In genomic region chr20:38870733-38871559, GRCh38 we compare ENCODE assay signal across 10 cellular contexts.
DNase-seq lines count a peak whose midpoint lies in the region; ATAC-seq lines count a peak whose summit lies in the region.
"Had no signal": no experiment of that assay in that cellular context is flagged by ENCODE, and none has a peak within 500 bp of the region (broad histone marks: within the 10 kb centered on the region; RNA-seq: fewer than 3 reads in every experiment).

No MANE protein-coding gene starts in this region.

- no peaks in the 10 kb centered on the region for H3K36me3 ChIP-seq in BLaER1 treated with 17β-estradiol and CSF1 and Interleukin-3, amounts not matched to agents 10 nM and 100 nM
- H3K36me3 ChIP-seq: gastrocnemius medialis had no signal

- no peak overlapping the region for H3K4me3 ChIP-seq in BLaER1 treated with 17β-estradiol and CSF1 and Interleukin-3, amounts not matched to agents 10 nM and 100 nM
- H3K4me3 ChIP-seq: gastrocnemius medialis, skin epidermis had no signal

- H3K9me3 ChIP-seq in BLaER1 treated with 17β-estradiol and CSF1 and Interleukin-3, amounts not matched to agents 10 nM and 100 nM (replicated peaks in 1 of 11) = peaks cover 0 to 7% (median 6%) of the 10 kb centered on the region in 11 experiments; a peak in 10 of 22 replicates
- H3K9me3 ChIP-seq: gastrocnemius medialis had no signal

- no peak overlapping the region for H3K9ac ChIP-seq in BLaER1 treated with 17β-estradiol and CSF1 and Interleukin-3, amounts not matched to agents 10 nM and 100 nM

- peak overlapping the region in 2 of 11 experiments; percentile 10 to 12; a peak in 1 of 22 replicates for H3K27ac ChIP-seq in BLaER1 treated with 17β-estradiol and CSF1 and Interleukin-3, amounts not matched to agents 10 nM and 100 nM
- H3K27ac ChIP-seq: gastrocnemius medialis had no signal

- peak overlapping the region in 9 of 11 experiments; percentile 8 to 51 (median 40); a peak in 15 of 22 replicates for H3K4me2 ChIP-seq in BLaER1 treated with 17β-estradiol and CSF1 and Interleukin-3, amounts not matched to agents 10 nM and 100 nM

- H3K4me1 ChIP-seq in BLaER1 treated with 17β-estradiol and CSF1 and Interleukin-3, amounts not matched to agents 10 nM and 100 nM = peaks cover 48 to 82% (median 71%) of the 10 kb centered on the region in 10 experiments

- peak; percentile 72 for DNase-seq in LoVo (ENCODE audit: low spot score)
- DNase-seq in activated T-helper 1 cell treated with Interleukin-2 at 50 U/mL for 16 hours (ENCODE audit: low read depth) = peak; percentile 18
- DNase-seq in left kidney (ENCODE audit: low read depth, low spot score) = peak; percentile 18
- no peak for DNase-seq in SIG-M5 (lab: John Stamatoyannopoulos, UW)
- DNase-seq in DMS79 treated with DMSO at 0.1 percent for 48 hours (lab: John Stamatoyannopoulos, UW) = no peak
- DNase-seq in HUDEP-2 (lab: John Stamatoyannopoulos, UW; ENCODE audit: unreplicated experiment in 76 of 76) = no peak
- DNase-seq: gastrocnemius medialis had no signal

- no peak for ATAC-seq in HG03457 (IDR thresholded peaks at IDR 0.05; ENCODE audit: unreplicated experiment)

- no peaks in the 10 kb centered on the region for H4K20me1 ChIP-seq in BLaER1 treated with 17β-estradiol and CSF1 and Interleukin-3, amounts not matched to agents 10 nM and 100 nM

- H3K27me3 ChIP-seq in BLaER1 treated with 17β-estradiol and CSF1 and Interleukin-3, amounts not matched to agents 10 nM and 100 nM = no peaks in the 10 kb centered on the region

Comparison
In these comparisons a context has a peak if more than half of its experiments do, and no peak if none do; other contexts are left out.
1. DNase-seq: peak in LoVo (single experiment), activated T-helper 1 cell treated with Interleukin-2 at 50 U/mL for 16 hours (single experiment) and left kidney (single experiment); none in SIG-M5 (single experiment), DMS79 treated with DMSO at 0.1 percent for 48 hours (single experiment) and HUDEP-2 (0 of 76).